In the genomic region with DNA sequence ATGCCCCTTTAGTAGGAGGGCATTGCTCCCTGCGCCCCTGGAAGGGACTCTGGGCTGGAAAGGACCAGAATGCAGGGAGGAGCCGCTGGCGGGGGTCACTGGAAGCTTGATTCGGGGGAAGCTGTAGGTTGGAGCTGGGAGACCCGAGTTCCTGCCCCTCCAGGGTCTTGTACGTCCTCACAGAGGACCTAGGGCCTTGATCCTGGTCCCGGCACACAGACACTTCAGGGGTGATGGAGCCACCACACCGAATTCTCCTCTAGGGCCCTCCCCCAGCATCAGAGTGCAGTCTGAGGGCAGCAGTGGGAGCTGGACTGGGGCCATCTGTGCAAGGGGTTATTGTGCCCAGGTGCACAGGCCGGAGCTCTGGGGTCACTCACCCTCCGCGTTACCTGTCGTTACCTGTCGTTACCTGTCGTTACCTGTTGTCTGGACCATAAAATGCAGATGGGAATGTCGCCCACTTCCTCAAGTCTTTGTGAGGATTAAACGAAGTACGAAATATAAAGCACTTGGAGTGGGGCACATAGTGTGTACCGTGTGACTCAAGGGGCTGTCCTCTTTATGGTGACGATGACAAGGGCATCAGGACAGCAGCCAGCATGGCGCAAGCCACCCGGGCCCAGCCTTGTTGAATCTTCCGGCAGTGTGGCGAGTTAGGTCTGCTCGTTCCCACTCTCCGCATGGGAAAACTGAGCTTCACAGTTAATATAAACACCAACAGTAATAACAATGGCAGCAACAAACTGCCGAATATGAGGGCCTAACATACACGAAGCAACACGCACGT, we compare ENCODE assay signal across 10 cellular contexts. TPM values are rescaled to one million over a fixed set of nuclear protein-coding genes. Genes with fewer than 3 reads are reported as not detected.
DNase-seq lines count a peak whose midpoint lies in the region; ATAC-seq and TF ChIP-seq lines count a peak whose summit lies in the region.
"Had no signal": no experiment of that assay in that cellular context is flagged by ENCODE, and none has a peak within 500 bp of the region (broad histone marks: within the 10 kb centered on the region; RNA-seq: fewer than 3 reads in every experiment).

No MANE protein-coding gene starts in this region.

- no peak for TF ChIP-seq EP300 in upper lobe of left lung (IDR thresholded peaks at IDR 0.05)

- intact Hi-C loops in natural killer cell (cut with micrococcal nuclease) = no loop called here

- H3K27ac ChIP-seq in upper lobe of left lung = peak overlapping the region; percentile 62 to 85 (median 76)
- H3K27ac ChIP-seq: HL-60 had no signal

- H3K36me3 Mint-ChIP-seq in activated T-cell treated with anti-CD3 and anti-CD28 coated beads, Interleukin-2, amount 50 U/mL, for 24 hours (ENCODE audit: low read depth) = no peaks in the 10 kb centered on the region
- H3K36me3 Mint-ChIP-seq in activated T-cell treated with anti-CD3 and anti-CD28 coated beads, Interleukin-2, amount 50 U/mL, for 4 hours (ENCODE audit: insufficient read depth) = peaks cover 3% of the 10 kb centered on the region
- H3K36me3 Mint-ChIP-seq in endothelial cell (ENCODE audit: low read depth, unreplicated experiment) (peaks cover 22% of the 10 kb centered on the region), natural killer cell (no peaks in the 10 kb centered on the region)

- peaks cover 47% of the 10 kb centered on the region for H3K4me1 Mint-ChIP-seq in activated T-cell treated with anti-CD3 and anti-CD28 coated beads, Interleukin-2, amount 50 U/mL, for 24 hours (ENCODE audit: low read depth)
- H3K4me1 Mint-ChIP-seq in activated T-cell treated with anti-CD3 and anti-CD28 coated beads, Interleukin-2, amount 50 U/mL, for 4 hours (ENCODE audit: low read depth) = peaks cover 37% of the 10 kb centered on the region
- peaks cover 81% of the 10 kb centered on the region for H3K4me1 Mint-ChIP-seq in endothelial cell (ENCODE audit: unreplicated experiment)
- peaks cover 69 to 83% of the 10 kb centered on the region in 2 donors for H3K4me1 Mint-ChIP-seq in natural killer cell

- no peak overlapping the region for H3K4me3 ChIP-seq in upper lobe of left lung

- TF ChIP-seq CTCF in endothelial cell (IDR thresholded peaks at IDR 0.05; ENCODE audit: unreplicated experiment) (no peak), natural killer cell (IDR thresholded peaks at IDR 0.05) (no peak), upper lobe of left lung (IDR thresholded peaks at IDR 0.05) (no peak)

- H3K27me3 Mint-ChIP-seq in activated T-cell treated with anti-CD3 and anti-CD28 coated beads, Interleukin-2, amount 50 U/mL, for 24 hours = no peaks in the 10 kb centered on the region
- H3K27me3 Mint-ChIP-seq in activated T-cell treated with anti-CD3 and anti-CD28 coated beads, Interleukin-2, amount 50 U/mL, for 4 hours (ENCODE audit: low read depth) = no peaks in the 10 kb centered on the region
- H3K27me3 Mint-ChIP-seq in endothelial cell (ENCODE audit: unreplicated experiment) (peaks cover 19% of the 10 kb centered on the region), natural killer cell (ENCODE audit: low read depth in 2 of 2) (no peaks in the 10 kb centered on the region)

- H3K9me3 ChIP-seq in upper lobe of left lung = no peaks in the 10 kb centered on the region

- H3K9me3 Mint-ChIP-seq in activated T-cell treated with anti-CD3 and anti-CD28 coated beads, Interleukin-2, amount 50 U/mL, for 24 hours = no peaks in the 10 kb centered on the region
- H3K9me3 Mint-ChIP-seq in activated T-cell treated with anti-CD3 and anti-CD28 coated beads, Interleukin-2, amount 50 U/mL, for 4 hours = no peaks in the 10 kb centered on the region
- H3K9me3 Mint-ChIP-seq in endothelial cell (ENCODE audit: unreplicated experiment) (no peaks in the 10 kb centered on the region), natural killer cell (no peaks in the 10 kb centered on the region)

- peak overlapping the region; percentile 66 for H3K27ac Mint-ChIP-seq in activated T-cell treated with anti-CD3 and anti-CD28 coated beads, Interleukin-2, amount 50 U/mL, for 24 hours
- H3K27ac Mint-ChIP-seq in endothelial cell (ENCODE audit: unreplicated experiment) = peak overlapping the region; percentile 98
- peak overlapping the region; percentile 38 to 73 for H3K27ac Mint-ChIP-seq in natural killer cell

- H3K27me3 ChIP-seq in upper lobe of left lung = no peaks in the 10 kb centered on the region

- H3K36me3 ChIP-seq in upper lobe of left lung = no peaks in the 10 kb centered on the region

- no peak overlapping the region for H3K4me3 Mint-ChIP-seq in activated T-cell treated with anti-CD3 and anti-CD28 coated beads, Interleukin-2, amount 50 U/mL, for 24 hours
- no peak overlapping the region for H3K4me3 Mint-ChIP-seq in activated T-cell treated with anti-CD3 and anti-CD28 coated beads, Interleukin-2, amount 50 U/mL, for 4 hours
- peak overlapping the region; percentile 5 for H3K4me3 Mint-ChIP-seq in endothelial cell (ENCODE audit: unreplicated experiment)
- no peak overlapping the region for H3K4me3 Mint-ChIP-seq in natural killer cell

- peaks cover 74 to 94% (median 91%) of the 10 kb centered on the region in 4 donors for H3K4me1 ChIP-seq in upper lobe of left lung

- no peak for TF ChIP-seq POLR2A in upper lobe of left lung (IDR thresholded peaks at IDR 0.05)

- no peak for DNase-seq in activated T-cell treated with anti-CD3 and anti-CD28 coated beads, Interleukin-2, amount 50 U/mL, for 24 hours
- no peak for DNase-seq in activated T-cell treated with anti-CD3 and anti-CD28 coated beads, Interleukin-2, amount 50 U/mL, for 4 hours
- DNase-seq in endothelial cell (ENCODE audit: low spot score) (no peak), natural killer cell (no peak), upper lobe of left lung (no peak)
- no peak for DNase-seq in NK-92 treated with Interleukin-12 subunit alpha and Interleukin-12 subunit beta, amount 100 ng/mL, for 24 hours (lab: John Stamatoyannopoulos, UW)
- DNase-seq in stimulated activated CD4-positive, alpha-beta T cell treated with anti-CD3 and anti-CD28 coated beads, Interleukin-12 subunit alpha, Interleukin-12 subunit beta, amount 100 ng/mL, for 4 hours = no peak
- DNase-seq: OCI-M1 had no signal

- ATAC-seq in activated T-cell treated with anti-CD3 and anti-CD28 coated beads, Interleukin-2, amount 50 U/mL, for 4 hours = no peak
- ATAC-seq in natural killer cell = no peak
- no peak for ATAC-seq in upper lobe of left lung (ENCODE audit: low FRiP score in 2 of 2)
- no peak for ATAC-seq in GM21576 (IDR thresholded peaks at IDR 0.05; ENCODE audit: unreplicated experiment)

- WGBS in upper lobe of left lung, 2 donors = 75 to 76% methylated on average over 25 to 29 of the region's 29 CpGs

RNA-seq across cellular contexts. Expression of gene CMIP, which starts 48.6 kb away (rescaled TPM):
- 10 to 100 TPM; 20.8 to 23.5 (median 21.9) TPM for total RNA-seq in activated T-cell treated with anti-CD3 and anti-CD28 coated beads, Interleukin-2, amount 50 U/mL, for 4 hours
- total RNA-seq in endothelial cell (ENCODE audit: unreplicated experiment) (98.9 TPM), natural killer cell (100 to 1,000 TPM in 1 of 3 donors, 10 to 100 TPM in 2; 88.2 to 115 (median 91.5) TPM), upper lobe of left lung (100 to 1,000 TPM in 1 of 6 donors, 10 to 100 TPM in 5; 48.3 to 109 (median 67.6) TPM)
